ENCODE assay signal across 2 cellular contexts in the genomic region with DNA sequence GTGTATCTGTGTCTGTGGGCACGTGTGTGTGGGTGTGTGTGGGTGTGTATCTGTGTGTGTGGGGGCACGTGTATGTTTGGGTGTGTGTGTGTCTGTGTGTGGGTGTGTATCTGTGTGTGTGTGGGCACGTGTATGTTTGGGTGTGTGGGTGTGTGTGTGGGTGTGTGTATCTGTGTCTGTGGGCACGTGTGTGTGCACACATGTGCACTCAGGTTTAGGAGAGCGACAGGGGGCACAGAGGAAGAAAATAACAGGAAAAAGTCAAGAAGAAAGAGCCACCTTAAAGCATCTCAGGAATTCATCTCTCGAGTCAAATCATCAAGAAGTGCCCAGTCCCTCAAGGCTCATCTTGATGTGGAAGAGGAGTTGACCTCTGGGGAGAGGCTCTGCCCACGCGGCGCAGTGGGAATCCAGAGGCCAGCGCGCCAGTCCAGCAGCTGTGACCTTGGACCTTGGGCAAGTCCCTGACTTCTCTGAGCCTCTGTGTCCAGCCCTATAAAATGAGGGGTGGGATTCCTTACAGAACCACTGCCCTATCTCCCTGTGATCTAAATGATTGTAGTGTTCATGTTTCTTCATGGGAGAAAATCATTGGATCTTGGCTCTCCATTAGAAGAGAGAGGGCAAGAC.
TF ChIP-seq lines count a peak whose summit lies in the region.

No MANE protein-coding gene starts in this region.

TF ChIP-seq in HEK293, 187 proteins besides CTCF, POLR2A, EP300 and RAD21 (continued from another document):
- TF ChIP-seq, protein P1, sequence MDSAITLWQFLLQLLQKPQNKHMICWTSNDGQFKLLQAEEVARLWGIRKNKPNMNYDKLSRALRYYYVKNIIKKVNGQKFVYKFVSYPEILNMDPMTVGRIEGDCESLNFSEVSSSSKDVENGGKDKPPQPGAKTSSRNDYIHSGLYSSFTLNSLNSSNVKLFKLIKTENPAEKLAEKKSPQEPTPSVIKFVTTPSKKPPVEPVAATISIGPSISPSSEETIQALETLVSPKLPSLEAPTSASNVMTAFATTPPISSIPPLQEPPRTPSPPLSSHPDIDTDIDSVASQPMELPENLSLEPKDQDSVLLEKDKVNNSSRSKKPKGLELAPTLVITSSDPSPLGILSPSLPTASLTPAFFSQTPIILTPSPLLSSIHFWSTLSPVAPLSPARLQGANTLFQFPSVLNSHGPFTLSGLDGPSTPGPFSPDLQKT (IDR thresholded peaks at IDR 0.05; ENCODE audit: borderline replicate concordance, low read depth, low read length) = no peak
- TF ChIP-seq SP2 (tag by site-specific recombination; IDR thresholded peaks at IDR 0.05) = no peak

TF ChIP-seq in GM12878, 131 proteins besides CTCF, POLR2A, EP300 and RAD21 (continued from another document):
- TF ChIP-seq, protein P2, sequence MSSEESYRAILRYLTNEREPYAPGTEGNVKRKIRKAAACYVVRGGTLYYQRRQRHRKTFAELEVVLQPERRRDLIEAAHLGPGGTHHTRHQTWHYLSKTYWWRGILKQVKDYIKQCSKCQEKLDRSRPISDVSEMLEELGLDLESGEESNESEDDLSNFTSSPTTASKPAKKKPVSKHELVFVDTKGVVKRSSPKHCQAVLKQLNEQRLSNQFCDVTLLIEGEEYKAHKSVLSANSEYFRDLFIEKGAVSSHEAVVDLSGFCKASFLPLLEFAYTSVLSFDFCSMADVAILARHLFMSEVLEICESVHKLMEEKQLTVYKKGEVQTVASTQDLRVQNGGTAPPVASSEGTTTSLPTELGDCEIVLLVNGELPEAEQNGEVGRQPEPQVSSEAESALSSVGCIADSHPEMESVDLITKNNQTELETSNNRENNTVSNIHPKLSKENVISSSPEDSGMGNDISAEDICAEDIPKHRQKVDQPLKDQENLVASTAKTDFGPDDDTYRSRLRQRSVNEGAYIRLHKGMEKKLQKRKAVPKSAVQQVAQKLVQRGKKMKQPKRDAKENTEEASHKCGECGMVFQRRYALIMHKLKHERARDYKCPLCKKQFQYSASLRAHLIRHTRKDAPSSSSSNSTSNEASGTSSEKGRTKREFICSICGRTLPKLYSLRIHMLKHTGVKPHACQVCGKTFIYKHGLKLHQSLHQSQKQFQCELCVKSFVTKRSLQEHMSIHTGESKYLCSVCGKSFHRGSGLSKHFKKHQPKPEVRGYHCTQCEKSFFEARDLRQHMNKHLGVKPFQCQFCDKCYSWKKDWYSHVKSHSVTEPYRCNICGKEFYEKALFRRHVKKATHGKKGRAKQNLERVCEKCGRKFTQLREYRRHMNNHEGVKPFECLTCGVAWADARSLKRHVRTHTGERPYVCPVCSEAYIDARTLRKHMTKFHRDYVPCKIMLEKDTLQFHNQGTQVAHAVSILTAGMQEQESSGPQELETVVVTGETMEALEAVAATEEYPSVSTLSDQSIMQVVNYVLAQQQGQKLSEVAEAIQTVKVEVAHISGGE (CRISPR knock-in tag; IDR thresholded peaks at IDR 0.05) = no peak
- TF ChIP-seq, protein P3, sequence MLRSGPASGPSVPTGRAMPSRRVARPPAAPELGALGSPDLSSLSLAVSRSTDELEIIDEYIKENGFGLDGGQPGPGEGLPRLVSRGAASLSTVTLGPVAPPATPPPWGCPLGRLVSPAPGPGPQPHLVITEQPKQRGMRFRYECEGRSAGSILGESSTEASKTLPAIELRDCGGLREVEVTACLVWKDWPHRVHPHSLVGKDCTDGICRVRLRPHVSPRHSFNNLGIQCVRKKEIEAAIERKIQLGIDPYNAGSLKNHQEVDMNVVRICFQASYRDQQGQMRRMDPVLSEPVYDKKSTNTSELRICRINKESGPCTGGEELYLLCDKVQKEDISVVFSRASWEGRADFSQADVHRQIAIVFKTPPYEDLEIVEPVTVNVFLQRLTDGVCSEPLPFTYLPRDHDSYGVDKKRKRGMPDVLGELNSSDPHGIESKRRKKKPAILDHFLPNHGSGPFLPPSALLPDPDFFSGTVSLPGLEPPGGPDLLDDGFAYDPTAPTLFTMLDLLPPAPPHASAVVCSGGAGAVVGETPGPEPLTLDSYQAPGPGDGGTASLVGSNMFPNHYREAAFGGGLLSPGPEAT (IDR thresholded peaks at IDR 0.05; ENCODE audit: low read depth) = no peak
- no peak; the same call in 1 of the 2 replicates for TF ChIP-seq NR2F1 (conservative IDR thresholded peaks at IDR 0.05)
- TF ChIP-seq PML (IDR thresholded peaks at IDR 0.05; ENCODE audit: low read length) = no peak
- TF ChIP-seq NFYA (IDR thresholded peaks at IDR 0.05; ENCODE audit: borderline replicate concordance, low read depth, low read length) = no peak
- TF ChIP-seq ESRRA (IDR thresholded peaks at IDR 0.05; ENCODE audit: low read length) = no peak
- TF ChIP-seq SREBF2 (IDR thresholded peaks at IDR 0.05; ENCODE audit: low read length) = no peak
- TF ChIP-seq, protein P4, sequence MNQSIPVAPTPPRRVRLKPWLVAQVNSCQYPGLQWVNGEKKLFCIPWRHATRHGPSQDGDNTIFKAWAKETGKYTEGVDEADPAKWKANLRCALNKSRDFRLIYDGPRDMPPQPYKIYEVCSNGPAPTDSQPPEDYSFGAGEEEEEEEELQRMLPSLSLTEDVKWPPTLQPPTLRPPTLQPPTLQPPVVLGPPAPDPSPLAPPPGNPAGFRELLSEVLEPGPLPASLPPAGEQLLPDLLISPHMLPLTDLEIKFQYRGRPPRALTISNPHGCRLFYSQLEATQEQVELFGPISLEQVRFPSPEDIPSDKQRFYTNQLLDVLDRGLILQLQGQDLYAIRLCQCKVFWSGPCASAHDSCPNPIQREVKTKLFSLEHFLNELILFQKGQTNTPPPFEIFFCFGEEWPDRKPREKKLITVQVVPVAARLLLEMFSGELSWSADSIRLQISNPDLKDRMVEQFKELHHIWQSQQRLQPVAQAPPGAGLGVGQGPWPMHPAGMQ (IDR thresholded peaks at IDR 0.05; ENCODE audit: borderline replicate concordance) = no peak
- TF ChIP-seq ZNF384 (IDR thresholded peaks at IDR 0.05; ENCODE audit: borderline replicate concordance, low read depth, low read length) = no peak
- TF ChIP-seq TBL1XR1 (IDR thresholded peaks at IDR 0.05; ENCODE audit: low read depth, low read length) = no peak
- TF ChIP-seq FOS (IDR thresholded peaks at IDR 0.05; ENCODE audit: borderline replicate concordance, extremely low read depth, insufficient read length) = no peak
- TF ChIP-seq, protein P5, sequence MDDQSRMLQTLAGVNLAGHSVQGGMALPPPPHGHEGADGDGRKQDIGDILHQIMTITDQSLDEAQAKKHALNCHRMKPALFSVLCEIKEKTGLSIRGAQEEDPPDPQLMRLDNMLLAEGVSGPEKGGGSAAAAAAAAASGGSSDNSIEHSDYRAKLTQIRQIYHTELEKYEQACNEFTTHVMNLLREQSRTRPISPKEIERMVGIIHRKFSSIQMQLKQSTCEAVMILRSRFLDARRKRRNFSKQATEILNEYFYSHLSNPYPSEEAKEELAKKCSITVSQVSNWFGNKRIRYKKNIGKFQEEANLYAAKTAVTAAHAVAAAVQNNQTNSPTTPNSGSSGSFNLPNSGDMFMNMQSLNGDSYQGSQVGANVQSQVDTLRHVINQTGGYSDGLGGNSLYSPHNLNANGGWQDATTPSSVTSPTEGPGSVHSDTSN (IDR thresholded peaks at IDR 0.05; ENCODE audit: insufficient replicate concordance, low read depth, low read length) = no peak
- no peak for TF ChIP-seq HDAC2 (IDR thresholded peaks at IDR 0.05)
- TF ChIP-seq SIN3A (IDR thresholded peaks at IDR 0.05; ENCODE audit: low read depth, low read length) = no peak
